In the genomic region with DNA sequence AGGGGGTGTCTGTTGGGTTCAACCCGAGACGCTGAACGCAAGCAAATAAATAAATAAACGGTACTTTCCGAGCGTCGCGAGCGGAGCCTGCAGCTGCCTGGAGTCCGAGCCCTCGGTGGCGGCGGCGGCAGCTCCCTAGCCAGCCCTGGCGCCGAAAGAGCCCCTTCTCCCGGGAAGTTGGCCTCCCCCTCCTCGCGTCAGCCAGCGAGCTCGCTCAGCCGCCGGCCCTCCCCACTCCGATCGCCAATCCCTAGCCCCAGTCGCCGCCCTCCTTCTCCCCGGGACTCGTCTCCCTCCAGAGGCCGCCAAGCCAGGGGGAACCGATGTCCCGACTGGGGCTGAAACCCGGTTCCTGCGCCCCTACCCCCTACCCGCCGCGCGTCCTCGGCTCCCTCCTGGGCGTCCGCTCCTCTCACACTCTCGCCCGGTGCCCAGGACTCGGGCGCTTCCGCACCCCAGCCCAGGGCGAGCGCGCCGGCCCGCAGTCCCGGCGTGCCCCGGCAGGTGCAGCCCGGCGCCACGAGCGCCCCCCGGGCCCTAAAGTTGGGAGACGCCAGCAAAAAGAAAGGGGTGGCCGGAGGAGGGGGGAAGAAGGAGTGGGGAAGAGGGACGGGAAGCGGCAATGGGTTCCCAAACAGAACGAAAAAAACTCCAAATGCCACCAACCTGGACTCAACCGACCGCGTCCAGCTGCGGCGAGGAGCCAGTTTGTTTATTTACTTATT, we compare ENCODE assay signal across 8 cellular contexts. TPM values are rescaled to one million over a fixed set of nuclear protein-coding genes. Genes with fewer than 3 reads are reported as not detected.
DNase-seq lines count a peak whose midpoint lies in the region; ATAC-seq and FAIRE-seq lines count a peak whose summit lies in the region.

A gene with protein sequence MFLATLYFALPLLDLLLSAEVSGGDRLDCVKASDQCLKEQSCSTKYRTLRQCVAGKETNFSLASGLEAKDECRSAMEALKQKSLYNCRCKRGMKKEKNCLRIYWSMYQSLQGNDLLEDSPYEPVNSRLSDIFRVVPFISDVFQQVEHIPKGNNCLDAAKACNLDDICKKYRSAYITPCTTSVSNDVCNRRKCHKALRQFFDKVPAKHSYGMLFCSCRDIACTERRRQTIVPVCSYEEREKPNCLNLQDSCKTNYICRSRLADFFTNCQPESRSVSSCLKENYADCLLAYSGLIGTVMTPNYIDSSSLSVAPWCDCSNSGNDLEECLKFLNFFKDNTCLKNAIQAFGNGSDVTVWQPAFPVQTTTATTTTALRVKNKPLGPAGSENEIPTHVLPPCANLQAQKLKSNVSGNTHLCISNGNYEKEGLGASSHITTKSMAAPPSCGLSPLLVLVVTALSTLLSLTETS (minus strand): TSS at position 710 of the 725 bp plus-strand sequence. CDS start 1,177 bp downstream, outside the sequence.

- FAIRE-seq in HTR-8/SVneo (lab: Jason Lieb, UNC): no peak

- no peak within 1 kb of the TSS for H3K27ac Mint-ChIP-seq in activated naive CD8-positive, alpha-beta T cell treated with anti-CD3 and anti-CD28 coated beads for 36 hours

- ATAC-seq in HG02852 (IDR thresholded peaks at IDR 0.05; ENCODE audit: unreplicated experiment): no peak

- H3K4me3 Mint-ChIP-seq in activated naive CD8-positive, alpha-beta T cell treated with anti-CD3 and anti-CD28 coated beads for 36 hours: peak within 1 kb of the TSS; percentile 43

- H3K4me3 ChIP-seq in iPS-18c (ENCODE audit: insufficient read depth, low read depth, low read length): peak within 1 kb of the TSS; percentile 51
- peak within 1 kb of the TSS; percentile 9 to 57 (median 32) for H3K4me3 ChIP-seq in skin epidermis

- peak within 1 kb of the TSS in 9 of 21 experiments; percentile 55 to 79 (median 74) for H3K27ac ChIP-seq in skin epidermis

- H3K4me1 Mint-ChIP-seq in activated naive CD8-positive, alpha-beta T cell treated with anti-CD3 and anti-CD28 coated beads for 36 hours: peaks cover 7% of the 10 kb centered on the region

- DNase-seq in stimulated activated CD4-positive, alpha-beta T cell treated with anti-CD3 and anti-CD28 coated beads, Interleukin-15, amount 100 ng/mL, for 24 hours: peak; percentile 8
- no peak for DNase-seq in stimulated activated CD4-positive, alpha-beta T cell treated with anti-CD3 and anti-CD28 coated beads, Interleukin-1b, Interleukin-23, amount 100 ng/mL, for 48 hours
- DNase-seq in activated naive CD8-positive, alpha-beta T cell treated with anti-CD3 and anti-CD28 coated beads for 36 hours: no peak
- DNase-seq in NCI-H1930 (lab: John Stamatoyannopoulos, UW): no peak
- no peak for DNase-seq in HTR-8/SVneo (ENCODE audit: insufficient read length, low spot score)

- peaks cover 87% of the 10 kb centered on the region for H3K27me3 Mint-ChIP-seq in activated naive CD8-positive, alpha-beta T cell treated with anti-CD3 and anti-CD28 coated beads for 36 hours

- H3K36me3 Mint-ChIP-seq in activated naive CD8-positive, alpha-beta T cell treated with anti-CD3 and anti-CD28 coated beads for 36 hours: no peaks in the 10 kb centered on the region

- peaks cover 6% of the 10 kb centered on the region for H3K9me3 ChIP-seq in iPS-18c (ENCODE audit: control insufficient read depth, insufficient read depth, low read length)

- H3K9me3 Mint-ChIP-seq in activated naive CD8-positive, alpha-beta T cell treated with anti-CD3 and anti-CD28 coated beads for 36 hours: no peaks in the 10 kb centered on the region

RNA-seq across cellular contexts. Expression of the gene that starts here (rescaled TPM):
- not detected for total RNA-seq in activated naive CD8-positive, alpha-beta T cell treated with anti-CD3 and anti-CD28 coated beads for 36 hours
